1 cellular context compared by ENCODE assay signal in the genomic region with DNA sequence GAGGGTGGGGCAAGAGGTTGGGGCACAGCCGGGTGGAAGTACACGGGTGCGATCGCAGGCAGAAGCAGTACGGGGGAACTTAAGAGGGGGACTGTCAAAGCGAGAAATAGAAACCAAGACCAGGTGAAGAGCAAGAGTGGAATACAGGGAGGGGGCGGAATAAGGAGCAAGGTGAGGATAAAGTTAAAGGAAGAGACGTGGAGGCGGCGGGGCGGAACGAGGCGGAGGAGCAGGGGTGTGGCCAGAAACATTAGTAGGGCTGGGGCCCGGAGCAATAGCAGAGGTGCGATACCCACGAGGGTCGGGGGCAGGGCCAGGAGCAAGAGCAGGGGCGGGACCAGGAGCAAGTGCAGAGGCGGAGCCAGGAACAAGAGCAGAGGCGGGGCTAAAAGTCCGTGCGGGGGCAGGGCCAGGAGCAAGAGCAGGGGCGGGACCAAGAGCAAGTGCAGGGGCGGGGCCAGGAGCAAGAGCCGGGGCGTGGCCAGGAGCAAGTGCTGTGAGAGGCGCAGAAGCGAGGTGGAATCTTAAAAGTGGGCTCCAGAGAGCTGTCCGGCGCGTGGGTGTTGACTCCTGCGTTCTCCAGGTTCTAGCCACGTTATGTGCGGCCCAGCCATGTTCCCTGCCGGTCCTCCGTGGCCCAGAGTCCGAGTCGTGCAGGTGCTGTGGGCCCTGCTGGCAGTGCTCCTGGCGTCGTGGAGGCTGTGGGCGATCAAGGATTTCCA.
A peak's percentile ranks its signal among the peaks of the same experiment; 100 is the strongest.
TF ChIP-seq lines count a peak whose summit lies in the region.

No MANE protein-coding gene starts in this region.

TF ChIP-seq in WTC11, 78 proteins besides CTCF, POLR2A, EP300 and RAD21 (continued from another document):
- TF ChIP-seq, protein P1, sequence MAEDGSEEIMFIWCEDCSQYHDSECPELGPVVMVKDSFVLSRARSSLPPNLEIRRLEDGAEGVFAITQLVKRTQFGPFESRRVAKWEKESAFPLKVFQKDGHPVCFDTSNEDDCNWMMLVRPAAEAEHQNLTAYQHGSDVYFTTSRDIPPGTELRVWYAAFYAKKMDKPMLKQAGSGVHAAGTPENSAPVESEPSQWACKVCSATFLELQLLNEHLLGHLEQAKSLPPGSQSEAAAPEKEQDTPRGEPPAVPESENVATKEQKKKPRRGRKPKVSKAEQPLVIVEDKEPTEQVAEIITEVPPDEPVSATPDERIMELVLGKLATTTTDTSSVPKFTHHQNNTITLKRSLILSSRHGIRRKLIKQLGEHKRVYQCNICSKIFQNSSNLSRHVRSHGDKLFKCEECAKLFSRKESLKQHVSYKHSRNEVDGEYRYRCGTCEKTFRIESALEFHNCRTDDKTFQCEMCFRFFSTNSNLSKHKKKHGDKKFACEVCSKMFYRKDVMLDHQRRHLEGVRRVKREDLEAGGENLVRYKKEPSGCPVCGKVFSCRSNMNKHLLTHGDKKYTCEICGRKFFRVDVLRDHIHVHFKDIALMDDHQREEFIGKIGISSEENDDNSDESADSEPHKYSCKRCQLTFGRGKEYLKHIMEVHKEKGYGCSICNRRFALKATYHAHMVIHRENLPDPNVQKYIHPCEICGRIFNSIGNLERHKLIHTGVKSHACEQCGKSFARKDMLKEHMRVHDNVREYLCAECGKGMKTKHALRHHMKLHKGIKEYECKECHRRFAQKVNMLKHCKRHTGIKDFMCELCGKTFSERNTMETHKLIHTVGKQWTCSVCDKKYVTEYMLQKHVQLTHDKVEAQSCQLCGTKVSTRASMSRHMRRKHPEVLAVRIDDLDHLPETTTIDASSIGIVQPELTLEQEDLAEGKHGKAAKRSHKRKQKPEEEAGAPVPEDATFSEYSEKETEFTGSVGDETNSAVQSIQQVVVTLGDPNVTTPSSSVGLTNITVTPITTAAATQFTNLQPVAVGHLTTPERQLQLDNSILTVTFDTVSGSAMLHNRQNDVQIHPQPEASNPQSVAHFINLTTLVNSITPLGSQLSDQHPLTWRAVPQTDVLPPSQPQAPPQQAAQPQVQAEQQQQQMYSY (CRISPR knock-in tag; IDR thresholded peaks at IDR 0.05) = no peak
- TF ChIP-seq, protein P2, sequence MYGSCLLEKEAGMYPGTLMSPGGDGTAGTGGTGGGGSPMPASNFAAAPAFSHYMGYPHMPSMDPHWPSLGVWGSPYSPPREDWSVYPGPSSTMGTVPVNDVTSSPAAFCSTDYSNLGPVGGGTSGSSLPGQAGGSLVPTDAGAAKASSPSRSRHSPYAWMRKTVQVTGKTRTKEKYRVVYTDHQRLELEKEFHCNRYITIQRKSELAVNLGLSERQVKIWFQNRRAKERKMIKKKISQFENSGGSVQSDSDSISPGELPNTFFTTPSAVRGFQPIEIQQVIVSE (CRISPR knock-in tag; IDR thresholded peaks at IDR 0.05; ENCODE audit: borderline replicate concordance) = no peak
- TF ChIP-seq ZBTB21 (CRISPR knock-in tag; IDR thresholded peaks at IDR 0.05; ENCODE audit: borderline replicate concordance) (0 out of 2 replicates have a peak, but pooled peaks have one; percentile 32), NR3C1 (CRISPR knock-in tag; conservative IDR thresholded peaks at IDR 0.05; ENCODE audit: low read depth) (no peak), ZNF219 (CRISPR knock-in tag; IDR thresholded peaks at IDR 0.05; ENCODE audit: borderline replicate concordance) (no peak)
- TF ChIP-seq, protein P3, sequence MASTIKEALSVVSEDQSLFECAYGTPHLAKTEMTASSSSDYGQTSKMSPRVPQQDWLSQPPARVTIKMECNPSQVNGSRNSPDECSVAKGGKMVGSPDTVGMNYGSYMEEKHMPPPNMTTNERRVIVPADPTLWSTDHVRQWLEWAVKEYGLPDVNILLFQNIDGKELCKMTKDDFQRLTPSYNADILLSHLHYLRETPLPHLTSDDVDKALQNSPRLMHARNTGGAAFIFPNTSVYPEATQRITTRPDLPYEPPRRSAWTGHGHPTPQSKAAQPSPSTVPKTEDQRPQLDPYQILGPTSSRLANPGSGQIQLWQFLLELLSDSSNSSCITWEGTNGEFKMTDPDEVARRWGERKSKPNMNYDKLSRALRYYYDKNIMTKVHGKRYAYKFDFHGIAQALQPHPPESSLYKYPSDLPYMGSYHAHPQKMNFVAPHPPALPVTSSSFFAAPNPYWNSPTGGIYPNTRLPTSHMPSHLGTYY (CRISPR knock-in tag; IDR thresholded peaks at IDR 0.05) = peak; percentile 52; the same call in 1 of the 2 replicates
